In genomic region chr16:23556881-23557778, GRCh38 we compare ENCODE assay signal across 8 cellular contexts. TPM values are rescaled to one million over a fixed set of nuclear protein-coding genes. Genes with fewer than 3 reads are reported as not detected.
A peak's percentile ranks its signal among the peaks of the same experiment; 100 is the strongest.
DNase-seq lines count a peak whose midpoint lies in the region; ATAC-seq lines count a peak whose summit lies in the region.

EARS2 (minus strand) TSS chr16:23557350; CDS start chr16:23557343, 7 bp downstream.
UBFD1 (plus strand) TSS chr16:23557727; CDS start chr16:23557743, 16 bp downstream.

- H3K27ac Mint-ChIP-seq in IgD-negative memory B cell, result peak within 1 kb of the TSS; percentile 92 to 98 (median 96)

- no peaks in the 10 kb centered on the region for H3K27me3 Mint-ChIP-seq in IgD-negative memory B cell

- no peaks in the 10 kb centered on the region for H3K9me3 Mint-ChIP-seq in IgD-negative memory B cell

- H3K36me3 Mint-ChIP-seq in IgD-negative memory B cell, result no peaks in the 10 kb centered on the region

- ATAC-seq in GM21529 (IDR thresholded peaks at IDR 0.05; ENCODE audit: unreplicated experiment), result peak; percentile 86

- H3K27ac ChIP-seq in epithelial cell of prostate, result peak within 1 kb of the TSS; percentile 76

- peaks cover 8 to 35% (median 22%) of the 10 kb centered on the region in 3 donors for H3K4me1 Mint-ChIP-seq in IgD-negative memory B cell

- DNase-seq in DMS153 treated with DMSO at 0.1 percent for 48 hours (lab: John Stamatoyannopoulos, UW; ENCODE audit: unreplicated experiment), result peak; percentile 97
- DNase-seq in OCI-M1 (lab: John Stamatoyannopoulos, UW), result peak; percentile 100
- DNase-seq in activated T-cell treated with anti-CD3 and anti-CD28 coated beads for 24 hours (ENCODE audit: low read depth), result peak; percentile 99
- peak; percentile 89 for DNase-seq in epithelial cell of prostate (ENCODE audit: low read depth, low spot score)
- DNase-seq in mucosa of gallbladder (ENCODE audit: low spot score), result peak; percentile 98
- peak; percentile 94 to 97 for DNase-seq in stimulated activated CD8-positive, alpha-beta memory T cell treated with anti-CD3 and anti-CD28 coated beads, Interleukin-4, amount 100 ng/mL, for 4 hours (ENCODE audit: low read depth in 2 of 2, low spot score in 1 of 2)

- H3K4me3 Mint-ChIP-seq in IgD-negative memory B cell, result peak within 1 kb of the TSS; percentile 93 to 99 (median 96)

RNA-seq across cellular contexts. Expression of gene EARS2, which starts in this region (rescaled TPM):
- polyA plus RNA-seq in IgD-negative memory B cell, result 14.4 TPM
- total RNA-seq in mucosa of gallbladder, result 17.2 TPM

RNA-seq across cellular contexts. Expression of gene UBFD1, which starts in this region (rescaled TPM):
- polyA plus RNA-seq in IgD-negative memory B cell, result 12.4 TPM
- total RNA-seq in mucosa of gallbladder, result 64.9 TPM

Comparison
In these comparisons a context has a peak if more than half of its experiments do, and no peak if none do; other contexts are left out.
1. Peak in every context shown above with its lines: DNase-seq, ATAC-seq and H3K27ac ChIP-seq.